In the genomic region with DNA sequence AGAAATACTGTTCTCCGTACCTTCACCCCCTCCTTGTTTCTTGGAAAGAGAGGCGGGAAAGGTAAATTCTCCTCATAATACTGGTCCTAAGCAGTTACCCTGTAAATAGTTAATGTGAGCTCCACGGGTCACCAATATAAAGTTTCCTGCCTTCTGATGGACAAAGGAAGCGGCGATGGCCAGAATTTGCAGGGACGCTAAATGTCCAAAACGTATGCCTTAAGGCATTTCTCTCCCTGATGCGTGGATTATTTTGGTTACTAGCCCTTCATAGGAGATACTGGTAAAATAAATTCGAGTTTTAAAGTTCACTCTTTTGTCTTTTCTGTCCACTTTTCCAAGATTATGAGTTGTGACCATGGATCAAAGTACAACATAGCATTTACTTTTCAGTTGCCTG, we compare ENCODE assay signal across 8 cellular contexts. TPM values are rescaled to one million over a fixed set of nuclear protein-coding genes. Genes with fewer than 3 reads are reported as not detected.
DNase-seq lines count a peak whose midpoint lies in the region; ATAC-seq lines count a peak whose summit lies in the region.

No MANE protein-coding gene starts in this region.

- peak overlapping the region; percentile 69 for H3K4me3 Mint-ChIP-seq in T-helper 1 cell treated with Interleukin-12 subunit alpha and Interleukin-12 subunit beta and Interleukin-4 antibody, amounts not matched to agents 30 μg/mL and 1 μg/mL, for 36 hours

- peaks cover 17% of the 10 kb centered on the region for H3K4me1 Mint-ChIP-seq in T-helper 1 cell treated with Interleukin-12 subunit alpha and Interleukin-12 subunit beta and Interleukin-4 antibody, amounts not matched to agents 30 μg/mL and 1 μg/mL, for 36 hours (ENCODE audit: low read depth)

- H3K36me3 Mint-ChIP-seq in T-helper 1 cell treated with Interleukin-12 subunit alpha and Interleukin-12 subunit beta and Interleukin-4 antibody, amounts not matched to agents 30 μg/mL and 1 μg/mL, for 36 hours (ENCODE audit: low read depth), result no peaks in the 10 kb centered on the region

- no peaks in the 10 kb centered on the region for H3K9me3 Mint-ChIP-seq in T-helper 1 cell treated with Interleukin-12 subunit alpha and Interleukin-12 subunit beta and Interleukin-4 antibody, amounts not matched to agents 30 μg/mL and 1 μg/mL, for 36 hours

- no peak overlapping the region for H3K27ac Mint-ChIP-seq in T-helper 1 cell treated with Interleukin-12 subunit alpha and Interleukin-12 subunit beta and Interleukin-4 antibody, amounts not matched to agents 30 μg/mL and 1 μg/mL, for 36 hours

- no peak for ATAC-seq in HG02981 (IDR thresholded peaks at IDR 0.05; ENCODE audit: unreplicated experiment)

- peak overlapping the region; percentile 59 for H3K27ac ChIP-seq in angular gyrus (ENCODE audit: low read depth, low read length)
- H3K27ac ChIP-seq in temporal lobe (ENCODE audit: low read depth, low read length), result peak overlapping the region; percentile 56

- H3K27me3 Mint-ChIP-seq in T-helper 1 cell treated with Interleukin-12 subunit alpha and Interleukin-12 subunit beta and Interleukin-4 antibody, amounts not matched to agents 30 μg/mL and 1 μg/mL, for 36 hours (ENCODE audit: low read depth), result peaks cover 71% of the 10 kb centered on the region

- DNase-seq in T-helper 1 cell (no peak), iris pigment epithelial cell (ENCODE audit: low read depth) (peak; percentile 9), CD1c-positive myeloid dendritic cell (ENCODE audit: extremely low spot score) (no peak), NCI-H1417 (lab: John Stamatoyannopoulos, UW) (no peak)

RNA-seq across cellular contexts. Expression of gene PTGS2, which starts 0.9 kb away (rescaled TPM):
- 2.5 TPM for total RNA-seq in temporal lobe
